In the genomic region with DNA sequence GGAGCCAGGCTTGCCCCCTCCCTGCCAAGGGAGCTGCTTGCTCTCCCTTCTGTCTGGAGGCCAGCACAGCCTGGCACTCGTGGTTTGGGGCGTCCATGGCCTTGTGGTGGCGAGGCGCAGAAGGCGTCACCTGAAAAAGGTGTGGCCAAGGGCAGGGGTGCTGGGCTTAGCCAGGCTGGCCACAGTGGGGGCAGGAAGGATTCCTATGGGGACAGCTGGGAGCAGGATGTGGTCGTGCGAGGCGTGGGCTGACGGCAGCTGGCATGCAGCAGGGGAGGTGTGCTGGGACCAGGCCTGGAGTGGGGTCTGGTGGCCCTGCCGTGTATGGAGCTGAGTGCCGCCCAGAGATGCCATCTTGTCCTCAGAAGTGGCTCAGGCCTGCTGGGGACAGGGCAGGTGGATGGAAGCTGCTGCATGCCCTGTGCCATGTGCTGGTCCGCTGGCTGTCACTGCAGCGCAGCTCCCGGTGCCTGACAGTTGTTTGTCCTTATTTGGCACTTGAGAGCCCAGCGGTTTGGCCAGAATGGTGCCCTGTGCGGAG, we compare ENCODE assay signal across 8 cellular contexts. TPM values are rescaled to one million over a fixed set of nuclear protein-coding genes. Genes with fewer than 3 reads are reported as not detected.
DNase-seq lines count a peak whose midpoint lies in the region; ATAC-seq, FAIRE-seq and TF ChIP-seq lines count a peak whose summit lies in the region.

No MANE protein-coding gene starts in this region.

- CTCF ChIA-PET in A549 (lab: Yijun Ruan, JAX): interaction anchor here (0.8 to 17.4 kb wide), 4 partner anchors 8 to 37 kb away, joined by 3 to 154 read pairs (median 3); no protein-coding TSS in a partner anchor

- peaks cover 33% of the 10 kb centered on the region for H3K4me1 ChIP-seq in A549
- peaks cover 64 to 66% of the 10 kb centered on the region in 2 donors for H3K4me1 ChIP-seq in mucosa of rectum (ENCODE audit: control insufficient read depth in 2 of 2, insufficient read depth in 2 of 2, low read length in 2 of 2)

- H3K4me3 ChIP-seq in A549 (no peak overlapping the region), mucosa of rectum (ENCODE audit: low read length in 2 of 2) (no peak overlapping the region)

- peaks cover 0 to 7% of the 10 kb centered on the region in 2 donors for H3K36me3 ChIP-seq in mucosa of rectum (ENCODE audit: control insufficient read depth in 2 of 2, insufficient read depth in 2 of 2, low read length in 2 of 2)

- H3K4me2 ChIP-seq in A549: no peak overlapping the region

- TF ChIP-seq EP300 in A549 (IDR thresholded peaks at IDR 0.05): no peak

- FAIRE-seq in A549 (lab: Jason Lieb, UNC) (no peak), GM12892 (lab: Jason Lieb, UNC) (peak; percentile 62)

- POLR2A ChIA-PET in A549 (lab: Yijun Ruan, JAX): no interaction called here

- H3K27me3 Mint-ChIP-seq in activated naive CD8-positive, alpha-beta T cell treated with anti-CD3 and anti-CD28 coated beads for 36 hours: no peaks in the 10 kb centered on the region

- H3K9ac ChIP-seq in mucosa of rectum (ENCODE audit: low read depth in 1 of 2, low read length in 2 of 2): peak overlapping the region in 1 of 2 donors; percentile 35

- no peak for TF ChIP-seq RAD21 in A549 (conservative IDR thresholded peaks at IDR 0.05 in 1 of 2, IDR thresholded peaks at IDR 0.05 in 1 of 2)

- DNase-seq in A549 (ENCODE audit: low read depth in 1 of 2, low spot score in 1 of 2): no peak
- DNase-seq in GM12892 (ENCODE audit: insufficient read length): no peak
- DNase-seq in activated naive CD8-positive, alpha-beta T cell treated with anti-CD3 and anti-CD28 coated beads for 36 hours: no peak
- no peak for DNase-seq in HT-29 (ENCODE audit: low spot score)
- no peak for DNase-seq in NCI-H510A (lab: John Stamatoyannopoulos, UW)
- no peak for DNase-seq in NCI-H526 (lab: John Stamatoyannopoulos, UW)
- no peak for DNase-seq in HuH-7.5 (ENCODE audit: low spot score)

- no peaks in the 10 kb centered on the region for H3K9me3 ChIP-seq in A549
- no peaks in the 10 kb centered on the region for H3K9me3 ChIP-seq in mucosa of rectum (ENCODE audit: control insufficient read depth in 2 of 2, low read length in 2 of 2)

- 93% methylated on average over 16 of the region's 16 CpGs for WGBS in A549 (ENCODE audit: missing lambda C conversion rate)

- peak; percentile 2 to 5; a peak in 3 of 6 replicates for ATAC-seq in A549

- H3K4me3 Mint-ChIP-seq in activated naive CD8-positive, alpha-beta T cell treated with anti-CD3 and anti-CD28 coated beads for 36 hours: peak overlapping the region; percentile 69

- no peak for TF ChIP-seq POLR2A in A549 (IDR thresholded peaks at IDR 0.05; ENCODE audit: low read length)
- no peak for TF ChIP-seq POLR2A in GM12892 (IDR thresholded peaks at IDR 0.05; ENCODE audit: low read depth, low read length)

- no peak for TF ChIP-seq CTCF in A549 (IDR thresholded peaks at IDR 0.05)

- H3K4me1 Mint-ChIP-seq in activated naive CD8-positive, alpha-beta T cell treated with anti-CD3 and anti-CD28 coated beads for 36 hours: peaks cover 91% of the 10 kb centered on the region

- H3K27ac ChIP-seq in A549 (no peak overlapping the region), mucosa of rectum (ENCODE audit: low read depth in 2 of 2, low read length in 2 of 2) (peak overlapping the region; percentile 81 to 82)

- H3K9me3 Mint-ChIP-seq in activated naive CD8-positive, alpha-beta T cell treated with anti-CD3 and anti-CD28 coated beads for 36 hours: no peaks in the 10 kb centered on the region

- no peaks in the 10 kb centered on the region for H3K27me3 ChIP-seq in mucosa of rectum (ENCODE audit: control insufficient read depth in 2 of 2, insufficient read depth in 2 of 2, low read length in 2 of 2)

- peak overlapping the region; percentile 96 for H3K27ac Mint-ChIP-seq in activated naive CD8-positive, alpha-beta T cell treated with anti-CD3 and anti-CD28 coated beads for 36 hours

- H3K36me3 Mint-ChIP-seq in activated naive CD8-positive, alpha-beta T cell treated with anti-CD3 and anti-CD28 coated beads for 36 hours: peaks cover 50% of the 10 kb centered on the region

TF ChIP-seq in A549, 52 proteins besides CTCF, POLR2A, EP300 and RAD21:
- TF ChIP-seq, protein P1, sequence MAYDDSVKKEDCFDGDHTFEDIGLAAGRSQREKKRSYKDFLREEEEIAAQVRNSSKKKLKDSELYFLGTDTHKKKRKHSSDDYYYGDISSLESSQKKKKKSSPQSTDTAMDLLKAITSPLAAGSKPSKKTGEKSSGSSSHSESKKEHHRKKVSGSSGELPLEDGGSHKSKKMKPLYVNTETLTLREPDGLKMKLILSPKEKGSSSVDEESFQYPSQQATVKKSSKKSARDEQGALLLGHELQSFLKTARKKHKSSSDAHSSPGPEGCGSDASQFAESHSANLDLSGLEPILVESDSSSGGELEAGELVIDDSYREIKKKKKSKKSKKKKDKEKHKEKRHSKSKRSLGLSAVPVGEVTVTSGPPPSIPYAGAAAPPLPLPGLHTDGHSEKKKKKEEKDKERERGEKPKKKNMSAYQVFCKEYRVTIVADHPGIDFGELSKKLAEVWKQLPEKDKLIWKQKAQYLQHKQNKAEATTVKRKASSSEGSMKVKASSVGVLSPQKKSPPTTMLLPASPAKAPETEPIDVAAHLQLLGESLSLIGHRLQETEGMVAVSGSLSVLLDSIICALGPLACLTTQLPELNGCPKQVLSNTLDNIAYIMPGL (CRISPR knock-in tag; IDR thresholded peaks at IDR 0.05; ENCODE audit: borderline replicate concordance): no peak
- TF ChIP-seq, protein P2, sequence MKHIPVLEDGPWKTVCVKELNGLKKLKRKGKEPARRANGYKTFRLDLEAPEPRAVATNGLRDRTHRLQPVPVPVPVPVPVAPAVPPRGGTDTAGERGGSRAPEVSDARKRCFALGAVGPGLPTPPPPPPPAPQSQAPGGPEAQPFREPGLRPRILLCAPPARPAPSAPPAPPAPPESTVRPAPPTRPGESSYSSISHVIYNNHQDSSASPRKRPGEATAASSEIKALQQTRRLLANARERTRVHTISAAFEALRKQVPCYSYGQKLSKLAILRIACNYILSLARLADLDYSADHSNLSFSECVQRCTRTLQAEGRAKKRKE (CRISPR knock-in tag; IDR thresholded peaks at IDR 0.05; ENCODE audit: low read depth): no peak
- TF ChIP-seq SREBF2 (IDR thresholded peaks at IDR 0.05) (no peak), MAFK (IDR thresholded peaks at IDR 0.05; ENCODE audit: partially characterized antibody) (no peak), CHD2 (IDR thresholded peaks at IDR 0.05; ENCODE audit: low read length, partially characterized antibody) (no peak), NFE2L2 (conservative IDR thresholded peaks at IDR 0.05; ENCODE audit: low read length) (no peak), EHMT2 (IDR thresholded peaks at IDR 0.05; ENCODE audit: low read depth) (no peak), ZNF302 (CRISPR knock-in tag; IDR thresholded peaks at IDR 0.05) (no peak), FOXS1 (CRISPR knock-in tag; IDR thresholded peaks at IDR 0.05) (no peak), CBX2 (IDR thresholded peaks at IDR 0.05; ENCODE audit: borderline replicate concordance, low read depth) (no peak), ZSCAN20 (CRISPR knock-in tag; IDR thresholded peaks at IDR 0.05) (no peak), RARB (CRISPR knock-in tag; IDR thresholded peaks at IDR 0.05) (no peak), SMC3 (IDR thresholded peaks at IDR 0.05) (no peak), TP53 (CRISPR knock-in tag; IDR thresholded peaks at IDR 0.05) (no peak)
- TF ChIP-seq, protein P3, sequence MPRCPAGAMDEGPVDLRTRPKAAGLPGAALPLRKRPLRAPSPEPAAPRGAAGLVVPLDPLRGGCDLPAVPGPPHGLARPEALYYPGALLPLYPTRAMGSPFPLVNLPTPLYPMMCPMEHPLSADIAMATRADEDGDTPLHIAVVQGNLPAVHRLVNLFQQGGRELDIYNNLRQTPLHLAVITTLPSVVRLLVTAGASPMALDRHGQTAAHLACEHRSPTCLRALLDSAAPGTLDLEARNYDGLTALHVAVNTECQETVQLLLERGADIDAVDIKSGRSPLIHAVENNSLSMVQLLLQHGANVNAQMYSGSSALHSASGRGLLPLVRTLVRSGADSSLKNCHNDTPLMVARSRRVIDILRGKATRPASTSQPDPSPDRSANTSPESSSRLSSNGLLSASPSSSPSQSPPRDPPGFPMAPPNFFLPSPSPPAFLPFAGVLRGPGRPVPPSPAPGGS (IDR thresholded peaks at IDR 0.05): no peak

RNA-seq across cellular contexts. Expression of a gene that starts 30.0 kb away (rescaled TPM):
- 2.3 and 2.9 TPM in 2 replicates for polyA plus RNA-seq in A549 (2011; rRNA removed)
- polyA plus RNA-seq in A549 (2012; cell fraction: cytosol; rRNA removed): 2.1 and 2.8 TPM in 2 replicates
- polyA plus RNA-seq in A549 (2012; cell fraction: nucleus; rRNA removed): 2.5 and 2.9 TPM in 2 replicates
- polyA plus RNA-seq in A549 (2017; fragmentation: RNase III; extraction: RNeasy Plus Mini Kit Qiagen cat#74134 plus additional on column Dnase treatment): 2.4 to 2.5 TPM (median 2.5 TPM) in 3 replicates
- 2.5 and 2.6 TPM in 2 replicates for polyA minus RNA-seq in A549 (2011; rRNA and poly(A)+ RNA removed)
- polyA plus RNA-seq in GM12892 (2012; ENCODE audit: missing spikeins): 15.8 TPM
- 10 to 100 TPM; 58.5 to 59.4 TPM for total RNA-seq in activated naive CD8-positive, alpha-beta T cell treated with anti-CD3 and anti-CD28 coated beads for 36 hours
- 1.7 and 2.4 TPM in 2 replicates for total RNA-seq in HT-29 (2014; rRNA removed; shearing (Covaris generic))

Comparison
In these comparisons a context has a peak if more than half of its experiments do, and no peak if none do; other contexts are left out.
1. H3K27ac ChIP-seq: peak in mucosa of rectum (2 of 2); none in A549 (0 of 2).
2. RNA of a gene that starts 30.0 kb away (total RNA-seq): 58.5 to 59.4 TPM in activated naive CD8-positive, alpha-beta T cell treated with anti-CD3 and anti-CD28 coated beads for 36 hours; 1.7 to 2.4 TPM in HT-29; every median in the first group is over 10 times any median in the second.